In genomic region chr12:57744194-57744776, GRCh38 we compare ENCODE assay signal across 8 cellular contexts. TPM values are rescaled to one million over a fixed set of nuclear protein-coding genes. Genes with fewer than 3 reads are reported as not detected.
DNase-seq lines count a peak whose midpoint lies in the region; ATAC-seq and TF ChIP-seq lines count a peak whose summit lies in the region.

No MANE protein-coding gene starts in this region.

- H3K27me3 ChIP-seq in WERI-Rb-1 (ENCODE audit: insufficient read depth, low read depth, severe bottlenecking) (peaks cover under 1% of the 10 kb centered on the region), colonic mucosa (peaks cover 16% of the 10 kb centered on the region), lung (ENCODE audit: control insufficient read depth, insufficient read depth) (no peaks in the 10 kb centered on the region)

- no peaks in the 10 kb centered on the region for H3K9me3 ChIP-seq in WERI-Rb-1 (ENCODE audit: severe bottlenecking)
- no peaks in the 10 kb centered on the region for H3K9me3 ChIP-seq in colonic mucosa
- no peaks in the 10 kb centered on the region for H3K9me3 ChIP-seq in lung (ENCODE audit: control insufficient read depth in 2 of 2, insufficient read depth in 1 of 2, low read length in 1 of 2)

- H3K36me3 ChIP-seq in WERI-Rb-1: peaks cover 37% of the 10 kb centered on the region
- H3K36me3 ChIP-seq in colonic mucosa: peaks cover 4% of the 10 kb centered on the region
- H3K36me3 ChIP-seq in lung (ENCODE audit: control insufficient read depth in 2 of 2, insufficient read depth in 2 of 2, low read length in 2 of 2): peaks cover 9 to 13% of the 10 kb centered on the region in 2 donors

- H3K27ac ChIP-seq in WERI-Rb-1: peak overlapping the region; percentile 93
- peak overlapping the region; percentile 73 for H3K27ac ChIP-seq in colonic mucosa
- peak overlapping the region; percentile 93 to 97 for H3K27ac ChIP-seq in lung (ENCODE audit: low read depth in 1 of 2, low read length in 1 of 2)

- H3K4me1 ChIP-seq in colonic mucosa: no peaks in the 10 kb centered on the region
- H3K4me1 ChIP-seq in lung (ENCODE audit: control insufficient read depth in 2 of 2, insufficient read depth in 2 of 2, low read length in 2 of 2): no peaks in the 10 kb centered on the region

- TF ChIP-seq CTCF in WERI-Rb-1 (IDR thresholded peaks at IDR 0.05; ENCODE audit: low read depth, low read length) (no peak), colonic mucosa (IDR thresholded peaks at IDR 0.05) (no peak), lung (IDR thresholded peaks at IDR 0.05; ENCODE audit: control extremely low read depth, extremely low read depth) (no peak)

- 6 to 9% methylated on average over 21 of the region's 21 CpGs for WGBS in lung, 2 donors

- peak overlapping the region in 1 of 2 donors; percentile 97 for H3K9ac ChIP-seq in colonic mucosa (ENCODE audit: low read depth in 2 of 2, low read length in 2 of 2)

- ATAC-seq in GM19467 (IDR thresholded peaks at IDR 0.05; ENCODE audit: unreplicated experiment): peak; percentile 16
- peak; percentile 24 for ATAC-seq in HG03521 (IDR thresholded peaks at IDR 0.05; ENCODE audit: unreplicated experiment)
- peak; percentile 56 for ATAC-seq in lung (ENCODE audit: insufficient read depth, low FRiP score)

- H3K4me3 ChIP-seq in WERI-Rb-1 (ENCODE audit: low read depth, low read length) (peak overlapping the region; percentile 84), colonic mucosa (peak overlapping the region; percentile 63), lung (peak overlapping the region; percentile 20)

- intact Hi-C loops in colonic mucosa (cut with DNase I): no loop called here

- DNase-seq in D341Med (ENCODE audit: low spot score): peak; percentile 71
- peak; percentile 76 for DNase-seq in WERI-Rb-1
- peak; percentile 76 for DNase-seq in colonic mucosa
- peak; percentile 81 for DNase-seq in lung (ENCODE audit: low spot score)
- peak; percentile 90 for DNase-seq in stimulated activated CD8-positive, alpha-beta memory T cell treated with anti-CD3 and anti-CD28 coated beads, Interleukin-4, amount 100 ng/mL, for 48 hours
- no peak for DNase-seq in NCI-H524 treated with DMSO at 0.1 percent for 48 hours (lab: John Stamatoyannopoulos, UW)

RNA-seq across cellular contexts. Expression of gene TSPAN31, which starts 0.6 kb away (rescaled TPM):
- total RNA-seq in colonic mucosa: 10 to 100 TPM; 19.3 to 32.3 TPM
- 10 to 100 TPM; 37.4 to 61.1 TPM for total RNA-seq in lung
- 10 to 100 TPM; 32.4 to 54.9 TPM for polyA plus RNA-seq in lung

RNA-seq across cellular contexts. Expression of gene AGAP2, which starts 5.7 kb away (rescaled TPM):
- 1 to 10 TPM in 1 of 2 donors, under 1 TPM in 1; 0.86 to 1.0 TPM for total RNA-seq in colonic mucosa
- total RNA-seq in lung: 1 to 10 TPM; 1.5 to 4.8 TPM
- polyA plus RNA-seq in lung: 1 to 10 TPM; 1.4 to 4.4 TPM

RNA-seq across cellular contexts. Expression of gene CDK4, which starts 7.8 kb away (rescaled TPM):
- total RNA-seq in colonic mucosa: 100 to 1,000 TPM in 1 of 2 donors, 10 to 100 TPM in 1; 45.7 to 121 TPM
- 100 to 1,000 TPM in 1 of 2 donors, 10 to 100 TPM in 1; 69.7 to 105 TPM for total RNA-seq in lung
- 100 to 1,000 TPM in 1 of 2 donors, 10 to 100 TPM in 1; 75.1 to 115 TPM for polyA plus RNA-seq in lung

RNA-seq across cellular contexts. Expression of gene MARCHF9, which starts 10.6 kb away (rescaled TPM):
- total RNA-seq in colonic mucosa (10 to 100 TPM; 10.6 to 14.3 TPM), lung (10 to 100 TPM; 12.1 to 23.2 TPM)
- polyA plus RNA-seq in lung: 10 to 100 TPM; 13.7 to 31.1 TPM

RNA-seq across cellular contexts. Expression of gene CYP27B1, which starts 22.6 kb away (rescaled TPM):
- total RNA-seq in colonic mucosa (1 to 10 TPM in 1 of 2 donors, under 1 TPM in 1; 0.80 to 1.6 TPM), lung (1 to 10 TPM; 2.9 to 4.3 TPM)
- 1 to 10 TPM; 1.7 to 5.8 TPM for polyA plus RNA-seq in lung

Comparison
In these comparisons a context has a peak if more than half of its experiments do, and no peak if none do; other contexts are left out.
1. H3K4me3 ChIP-seq: peak in every context shown above with its lines; median percentile 84 in WERI-Rb-1; 63 in colonic mucosa; 20 in lung.